1 cellular context compared by ENCODE assay signal in the genomic region with DNA sequence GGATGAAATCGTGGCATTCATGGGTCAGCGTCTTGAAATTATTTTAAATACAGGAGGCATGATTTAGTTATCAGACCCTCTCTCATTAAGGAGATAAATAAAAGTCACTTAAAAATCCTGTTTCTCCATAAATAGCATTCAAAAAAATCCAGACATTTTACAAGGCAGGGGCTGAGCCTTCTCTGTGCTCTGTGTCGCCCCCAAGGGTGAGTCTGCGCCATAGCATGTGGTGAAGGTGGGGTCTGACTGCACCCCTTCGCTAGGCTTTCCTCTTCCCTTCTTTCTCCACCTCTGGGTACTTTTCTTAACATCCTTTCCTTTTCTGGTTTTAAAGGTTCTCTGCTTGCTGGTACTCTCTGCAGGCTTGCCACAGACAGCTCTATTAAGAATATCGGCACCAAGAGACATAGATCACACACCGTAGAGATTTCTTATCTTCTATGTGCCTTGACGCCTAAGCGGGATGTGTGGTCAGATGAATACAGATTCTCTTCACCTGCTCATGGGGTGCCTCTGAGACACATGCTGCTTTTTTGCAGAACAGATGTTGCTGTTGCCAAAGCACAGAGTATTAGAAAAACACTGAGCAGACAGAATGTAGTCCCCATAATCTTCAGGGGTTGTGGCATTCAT.
TF ChIP-seq lines count a peak whose summit lies in the region.

No MANE protein-coding gene starts in this region.

TF ChIP-seq in H1, 55 proteins besides CTCF, POLR2A, EP300 and RAD21:
- no peak for TF ChIP-seq TEAD4 (IDR thresholded peaks at IDR 0.05; ENCODE audit: low read depth, low read length)
TF ChIP-seq in H1: peak in this region for 0.
